Comparison of ENCODE assay signal across 1 cellular context in genomic region chr6:166672624-166673165, GRCh38.
TF ChIP-seq lines count a peak whose summit lies in the region.

No MANE protein-coding gene starts in this region.

TF ChIP-seq in GM23338, 12 proteins besides CTCF, POLR2A, EP300 and RAD21 (continued from another document):
- no peak for TF ChIP-seq ZNF462 (CRISPR knock-in tag; IDR thresholded peaks at IDR 0.05)
